Comparison of ENCODE assay signal across 8 cellular contexts in the genomic region with DNA sequence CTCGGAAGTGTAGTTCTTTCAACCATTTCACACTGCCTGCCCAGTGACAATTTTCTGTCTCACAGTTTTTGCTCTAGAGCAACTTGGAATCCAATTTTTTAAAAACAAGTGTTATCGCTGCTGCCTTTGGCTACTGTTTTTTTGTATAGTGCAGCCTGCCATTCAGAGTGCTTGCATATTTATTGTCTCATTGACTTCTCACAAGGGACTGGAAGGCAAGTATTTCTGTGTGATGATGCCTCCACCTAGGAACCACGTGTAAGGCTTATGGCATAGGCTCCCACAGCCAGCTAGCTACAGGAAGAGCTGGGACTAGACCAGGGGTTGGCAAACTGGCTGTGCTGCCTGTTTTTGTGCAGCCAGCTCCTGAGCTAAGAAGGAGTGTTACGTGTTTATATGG. TPM values are rescaled to one million over a fixed set of nuclear protein-coding genes. Genes with fewer than 3 reads are reported as not detected.
DNase-seq lines count a peak whose midpoint lies in the region; ATAC-seq and TF ChIP-seq lines count a peak whose summit lies in the region.

No MANE protein-coding gene starts in this region.

- H3K27me3 ChIP-seq in Karpas-422 (ENCODE audit: low read length), result no peaks in the 10 kb centered on the region

- peak overlapping the region; percentile 99 for H3K4me3 ChIP-seq in Karpas-422 (ENCODE audit: low read length)

- H3K9me3 Mint-ChIP-seq in activated naive CD4-positive, alpha-beta T cell treated with anti-CD3 and anti-CD28 coated beads, Interleukin-2, amount 50 U/mL, for 72 hours, result no peaks in the 10 kb centered on the region

- H3K9ac ChIP-seq in Karpas-422 (ENCODE audit: low read length), result peak overlapping the region; percentile 96

- H3K36me3 Mint-ChIP-seq in activated naive CD4-positive, alpha-beta T cell treated with anti-CD3 and anti-CD28 coated beads, Interleukin-2, amount 50 U/mL, for 72 hours, result peaks cover 18 to 25% of the 10 kb centered on the region in 2 donors

- H3K36me3 ChIP-seq in Karpas-422 (ENCODE audit: insufficient read depth, low read length), result peaks cover 48% of the 10 kb centered on the region; the same call in 1 of the 2 replicates

- H3K27ac Mint-ChIP-seq in activated naive CD4-positive, alpha-beta T cell treated with anti-CD3 and anti-CD28 coated beads, Interleukin-2, amount 50 U/mL, for 72 hours, result peak overlapping the region; percentile 97 to 98

- H4K20me1 ChIP-seq in Karpas-422 (ENCODE audit: insufficient read depth, low read depth, low read length), result no peaks in the 10 kb centered on the region

- H3K4me1 ChIP-seq in Karpas-422 (ENCODE audit: low read length), result peaks cover 33% of the 10 kb centered on the region

- H2AFZ ChIP-seq in Karpas-422 (ENCODE audit: low read length), result no peak overlapping the region; the same call in 1 of the 2 replicates

- ATAC-seq in activated naive CD4-positive, alpha-beta T cell treated with anti-CD3 and anti-CD28 coated beads, Interleukin-2, amount 50 U/mL, for 72 hours, result no peak
- ATAC-seq in GM18505 (IDR thresholded peaks at IDR 0.05; ENCODE audit: unreplicated experiment), result no peak

- H3K9me3 ChIP-seq in Karpas-422 (ENCODE audit: low read length), result no peaks in the 10 kb centered on the region

- peak overlapping the region; percentile 73 for H3K27ac ChIP-seq in Karpas-422 (ENCODE audit: low read length)

- H3K79me2 ChIP-seq in Karpas-422 (ENCODE audit: low read length), result peaks cover 78% of the 10 kb centered on the region

- DNase-seq in NOMO-1 (lab: John Stamatoyannopoulos, UW; ENCODE audit: unreplicated experiment in 2 of 2), result peak; percentile 8 to 22
- no peak for DNase-seq in NOMO-1 treated with dmso at 0.1 percent for 144 hours (lab: John Stamatoyannopoulos, UW; ENCODE audit: unreplicated experiment)
- peak; percentile 75 for DNase-seq in Karpas-422
- peak in 1 of 2 donors; percentile 6 for DNase-seq in activated naive CD4-positive, alpha-beta T cell treated with anti-CD3 and anti-CD28 coated beads, Interleukin-2, amount 50 U/mL, for 72 hours (ENCODE audit: low spot score in 2 of 2)
- DNase-seq in iris pigment epithelial cell (ENCODE audit: low read depth), result peak; percentile 48
- DNase-seq in activated gamma-delta T cell (lab: John Stamatoyannopoulos, UW), result no peak
- no peak for DNase-seq in activated effector memory CD4-positive, alpha-beta T cell treated with anti-CD3 and anti-CD28 coated beads, Interleukin-2, amount 50 U/mL, for 16 hours

- TF ChIP-seq POLR2A in GM18505 (IDR thresholded peaks at IDR 0.05; ENCODE audit: borderline replicate concordance, extremely low read depth, insufficient read depth, insufficient read length), result no peak

- no peaks in the 10 kb centered on the region for H3K9me2 ChIP-seq in Karpas-422 (replicated peaks; ENCODE audit: insufficient read depth, low read length)

- H3K4me2 ChIP-seq in Karpas-422 (ENCODE audit: low read depth, low read length, poor library complexity, severe bottlenecking), result peak overlapping the region; percentile 85

RNA-seq across cellular contexts. Expression of a gene that starts 0.9 kb away (rescaled TPM):
- 13.7 and 49.6 TPM in 2 replicates for total RNA-seq in Karpas-422 (2014; rRNA removed; shearing (Covaris generic); ENCODE audit: low replicate concordance)
- 10 to 100 TPM; 18.0 to 26.5 TPM for total RNA-seq in activated naive CD4-positive, alpha-beta T cell treated with anti-CD3 and anti-CD28 coated beads, Interleukin-2, amount 50 U/mL, for 72 hours

RNA-seq across cellular contexts. Expression of a gene that starts 1.0 kb away (rescaled TPM):
- 65.7 and 108 TPM in 2 replicates for total RNA-seq in Karpas-422 (2014; rRNA removed; shearing (Covaris generic); ENCODE audit: low replicate concordance)
- total RNA-seq in activated naive CD4-positive, alpha-beta T cell treated with anti-CD3 and anti-CD28 coated beads, Interleukin-2, amount 50 U/mL, for 72 hours, result 100 to 1,000 TPM in 1 of 2 donors, 10 to 100 TPM in 1; 95.8 to 101 TPM

RNA-seq across cellular contexts. Expression of a gene that starts 59.1 kb away (rescaled TPM):
- 70.5 and 75.1 TPM in 2 replicates for total RNA-seq in Karpas-422 (2014; rRNA removed; shearing (Covaris generic); ENCODE audit: low replicate concordance)
- 10 to 100 TPM; 22.1 to 37.0 TPM for total RNA-seq in activated naive CD4-positive, alpha-beta T cell treated with anti-CD3 and anti-CD28 coated beads, Interleukin-2, amount 50 U/mL, for 72 hours

Comparison
In these comparisons a context has a peak if more than half of its experiments do, and no peak if none do; other contexts are left out.
1. DNase-seq: peak in NOMO-1 (2 of 2), Karpas-422 (single experiment) and iris pigment epithelial cell (single experiment); none in NOMO-1 treated with dmso at 0.1 percent for 144 hours (single experiment), activated gamma-delta T cell (single experiment) and activated effector memory CD4-positive, alpha-beta T cell treated with anti-CD3 and anti-CD28 coated beads, Interleukin-2, amount 50 U/mL, for 16 hours (single experiment).